ENCODE assay signal across 8 cellular contexts in the genomic region with DNA sequence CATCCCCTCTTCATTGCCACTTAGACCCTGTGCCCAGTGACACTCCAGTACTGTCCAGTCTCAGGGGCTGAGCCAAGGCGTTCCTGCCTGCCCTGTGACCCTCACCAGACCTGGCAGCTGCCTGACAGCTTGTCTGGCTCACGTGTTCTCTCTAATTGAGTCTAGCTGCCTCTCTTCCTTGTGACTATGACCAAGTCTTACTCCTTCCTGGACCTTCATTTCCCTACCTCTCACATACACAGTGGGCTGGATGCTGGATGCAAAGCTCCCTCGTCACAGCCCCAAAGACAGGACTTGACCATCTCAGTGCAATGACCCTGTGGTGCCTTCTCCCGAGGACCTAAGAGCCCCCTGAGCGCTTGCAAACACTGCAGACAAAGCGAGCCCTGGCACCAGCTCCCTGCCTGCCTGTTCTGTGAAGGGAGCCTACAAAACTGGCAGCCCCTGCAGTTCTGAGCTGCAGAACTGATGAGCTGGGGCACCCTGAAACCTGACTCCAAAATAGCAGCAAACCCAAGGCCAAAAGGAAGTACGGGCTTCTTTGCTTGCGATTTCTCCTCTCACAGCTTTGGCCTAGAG. TPM values are rescaled to one million over a fixed set of nuclear protein-coding genes. Genes with fewer than 3 reads are reported as not detected.
A peak's percentile ranks its signal among the peaks of the same experiment; 100 is the strongest.
DNase-seq lines count a peak whose midpoint lies in the region; ATAC-seq and TF ChIP-seq lines count a peak whose summit lies in the region.

No MANE protein-coding gene starts in this region.

- H3K4me3 ChIP-seq in astrocyte of the spinal cord (ENCODE audit: low read depth, low read length) (peak overlapping the region; percentile 69), liver (ENCODE audit: low read depth in 1 of 3, low read length in 3 of 3) (peak overlapping the region; percentile 74 to 87 (median 79)), tibial artery (peak overlapping the region; percentile 95 to 96)

- peak overlapping the region; percentile 71 to 95 for H3K9ac ChIP-seq in liver (ENCODE audit: low read depth in 1 of 2, low read length in 2 of 2)

- H3K9me3 ChIP-seq in liver (ENCODE audit: control insufficient read depth in 4 of 4, low read length in 3 of 4) (no peaks in the 10 kb centered on the region), tibial artery (no peaks in the 10 kb centered on the region)

- no peak for DNase-seq in activated naive CD4-positive, alpha-beta T cell treated with anti-CD3 and anti-CD28 coated beads for 36 hours
- no peak for DNase-seq in activated naive CD4-positive, alpha-beta T cell treated with Interleukin-2 at 50 U/mL for 16 hours
- DNase-seq in astrocyte of the spinal cord (ENCODE audit: low read depth, low spot score) (no peak), tibial artery (no peak), foreskin keratinocyte (no peak), dedifferentiated amniotic fluid mesenchymal stem cell (ENCODE audit: extremely low spot score) (no peak)

- peaks cover 21% of the 10 kb centered on the region for H3K36me3 Mint-ChIP-seq in activated naive CD4-positive, alpha-beta T cell treated with anti-CD3 and anti-CD28 coated beads for 36 hours (ENCODE audit: low read depth)

- in situ Hi-C loops in astrocyte of the spinal cord (cut with HindIII; ENCODE audit: low sequenced_read_pairs), result no loop called here

- H3K4me1 Mint-ChIP-seq in activated naive CD4-positive, alpha-beta T cell treated with anti-CD3 and anti-CD28 coated beads for 36 hours (ENCODE audit: low read depth), result peaks cover 75% of the 10 kb centered on the region

- H3K4me1 ChIP-seq in liver (ENCODE audit: control insufficient read depth in 4 of 4, insufficient read depth in 4 of 4, low read length in 3 of 4), result peaks cover 15 to 81% (median 76%) of the 10 kb centered on the region in 4 donors
- H3K4me1 ChIP-seq in tibial artery, result peaks cover 0 to 82% (median 72%) of the 10 kb centered on the region in 4 donors
- peaks cover 10% of the 10 kb centered on the region for H3K4me1 ChIP-seq in foreskin keratinocyte

- intact Hi-C loops in activated naive CD4-positive, alpha-beta T cell treated with anti-CD3 and anti-CD28 coated beads for 36 hours (cut with micrococcal nuclease), result loop anchor here (5.0 to 10.0 kb wide), 3 partner anchors 644 to 1137 kb away; partner anchors contain the start of genes GSPT1 and LITAF
- intact Hi-C loops in tibial artery (cut with DNase I; ENCODE audit: low total_unique reads), result no loop called here

- H3K4me3 Mint-ChIP-seq in activated naive CD4-positive, alpha-beta T cell treated with anti-CD3 and anti-CD28 coated beads for 36 hours, result peak overlapping the region; percentile 95

- CTCF ChIA-PET in activated naive CD4-positive, alpha-beta T cell treated with anti-CD3 and anti-CD28 coated beads for 36 hours (lab: Charles Lee), result interaction anchor here (1.0 to 2.4 kb wide), 2 partner anchors 22 kb away, joined by 5 to 8 read pairs; no protein-coding TSS in a partner anchor

- no peaks in the 10 kb centered on the region for H3K27me3 ChIP-seq in liver (ENCODE audit: control insufficient read depth in 4 of 4, insufficient read depth in 4 of 4, low read length in 3 of 4)
- H3K27me3 ChIP-seq in tibial artery, result no peaks in the 10 kb centered on the region
- H3K27me3 ChIP-seq in foreskin keratinocyte, result no peaks in the 10 kb centered on the region

- H3K9me3 Mint-ChIP-seq in activated naive CD4-positive, alpha-beta T cell treated with anti-CD3 and anti-CD28 coated beads for 36 hours, result no peaks in the 10 kb centered on the region

- TF ChIP-seq CTCF in astrocyte of the spinal cord (IDR thresholded peaks at IDR 0.05; ENCODE audit: low read depth, low read length) (no peak), liver (IDR thresholded peaks at IDR 0.05; ENCODE audit: low read depth, low read length, missing input control) (no peak), tibial artery (IDR thresholded peaks at IDR 0.05) (no peak), foreskin keratinocyte (conservative IDR thresholded peaks at IDR 0.05) (no peak)

- H3K27me3 Mint-ChIP-seq in activated naive CD4-positive, alpha-beta T cell treated with anti-CD3 and anti-CD28 coated beads for 36 hours (ENCODE audit: low read depth), result no peaks in the 10 kb centered on the region

- peak overlapping the region; percentile 49 to 79 for H3K27ac ChIP-seq in liver (ENCODE audit: low read depth in 1 of 2, low read length in 2 of 2)
- peak overlapping the region; percentile 87 to 90 for H3K27ac ChIP-seq in tibial artery
- no peak overlapping the region for H3K27ac ChIP-seq in foreskin keratinocyte

- TF ChIP-seq RAD21 in liver (IDR thresholded peaks at IDR 0.05), result no peak

- H3K36me3 ChIP-seq in liver (ENCODE audit: control insufficient read depth in 4 of 4, insufficient read depth in 3 of 4, low read depth in 1 of 4, low read length in 3 of 4), result no peaks in the 10 kb centered on the region
- H3K36me3 ChIP-seq in tibial artery, result no peaks in the 10 kb centered on the region

- 11% methylated on average over 8 of the region's 8 CpGs for WGBS in liver

- no peak for ATAC-seq in foreskin keratinocyte
- no peak for ATAC-seq in HG03025 (IDR thresholded peaks at IDR 0.05; ENCODE audit: low FRiP score, unreplicated experiment)

- peak overlapping the region; percentile 77 for H3K27ac Mint-ChIP-seq in activated naive CD4-positive, alpha-beta T cell treated with anti-CD3 and anti-CD28 coated beads for 36 hours

TF ChIP-seq in liver, 16 proteins besides CTCF, POLR2A, EP300 and RAD21:
- TF ChIP-seq GABPA (IDR thresholded peaks at IDR 0.05 in 1 of 2, conservative IDR thresholded peaks at IDR 0.05 in 1 of 2) (no peak), RXRA (IDR thresholded peaks at IDR 0.05) (peak in 1 of 2 donors; percentile 31), SP1 (IDR thresholded peaks at IDR 0.05) (no peak), HNF4A (conservative IDR thresholded peaks at IDR 0.05) (peak in 1 of 2 donors; percentile 3)

RNA-seq across cellular contexts. Expression of gene DEXI, which starts 1.7 kb away (rescaled TPM):
- total RNA-seq in activated naive CD4-positive, alpha-beta T cell treated with anti-CD3 and anti-CD28 coated beads for 36 hours, result 10 to 100 TPM; 23.4 to 25.9 TPM
- 10 to 100 TPM; 13.6 to 69.9 TPM for total RNA-seq in liver
- 10 to 100 TPM; 26.5 to 57.2 TPM for polyA plus RNA-seq in liver
- 42.8 and 45.1 TPM in 2 replicates for total RNA-seq in foreskin keratinocyte
- polyA plus RNA-seq in foreskin keratinocyte, result 40.4 and 43.1 TPM in 2 replicates

RNA-seq across cellular contexts. Expression of gene CLEC16A, which starts 3.8 kb away (rescaled TPM):
- total RNA-seq in activated naive CD4-positive, alpha-beta T cell treated with anti-CD3 and anti-CD28 coated beads for 36 hours, result 10 to 100 TPM; 18.4 to 20.1 TPM
- total RNA-seq in liver (10 to 100 TPM; 22.6 to 23.0 TPM), foreskin keratinocyte (21.0 and 22.0 TPM in 2 replicates)
- polyA plus RNA-seq in liver (10 to 100 TPM in 1 of 2 donors, 1 to 10 TPM in 1; 9.7 to 12.3 TPM), foreskin keratinocyte (11.4 and 12.0 TPM in 2 replicates)
